ENCODE assay signal across 26 cellular contexts in the genomic region with DNA sequence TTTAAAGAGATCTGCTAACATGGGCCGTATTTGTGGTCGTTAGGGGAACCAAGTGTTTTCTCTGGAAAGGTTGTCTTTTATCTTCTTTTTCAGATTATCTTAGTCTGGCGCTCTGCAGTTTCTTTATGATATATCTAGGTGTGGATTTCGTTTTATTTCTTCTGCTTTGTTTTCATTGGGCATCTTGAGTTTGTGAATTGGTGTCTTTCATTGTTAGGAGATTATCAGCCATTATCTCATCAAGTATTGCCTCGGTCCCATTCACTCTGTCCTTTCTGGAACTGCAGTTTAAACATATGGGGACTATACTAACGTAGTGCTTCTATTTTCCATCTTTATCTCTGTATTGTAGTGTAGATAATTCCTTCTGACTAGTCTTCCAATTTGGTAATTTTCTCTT.
DNase-seq lines count a peak whose midpoint lies in the region; ATAC-seq, FAIRE-seq and TF ChIP-seq lines count a peak whose summit lies in the region.
"Had no signal": no experiment of that assay in that cellular context is flagged by ENCODE, and none has a peak within 500 bp of the region (broad histone marks: within the 10 kb centered on the region; RNA-seq: fewer than 3 reads in every experiment).

No MANE protein-coding gene starts in this region.

- H3K27ac Mint-ChIP-seq in stimulated activated naive CD8-positive, alpha-beta T cell treated with anti-CD3 and anti-CD28 coated beads, Interleukin-15, Interleukin-2, amounts not matched to agents 100 ng/mL and 50 ng/mL, for 24 hours = peak overlapping the region; percentile 7
- no peak overlapping the region for H3K27ac Mint-ChIP-seq in stimulated activated naive CD8-positive, alpha-beta T cell treated with anti-CD3 and anti-CD28 coated beads, Interleukin-15, amount 100 ng/mL, for 72 hours
- H3K27ac Mint-ChIP-seq in activated T-helper 17 cell treated with anti-CD3 and anti-CD28 coated beads, Interleukin-2, amount 50 U/mL, for 72 hours = peak overlapping the region; percentile 46
- peak overlapping the region; percentile 88 for H3K27ac Mint-ChIP-seq in stimulated activated effector memory CD8-positive, alpha-beta T cell treated with anti-CD3 and anti-CD28 coated beads, Interleukin-12 subunit alpha, Interleukin-12 subunit beta, amount 100 ng/mL, for 72 hours

- no peak for ATAC-seq in stimulated activated naive CD8-positive, alpha-beta T cell treated with anti-CD3 and anti-CD28 coated beads, Interleukin-15, amount 100 ng/mL, for 72 hours
- ATAC-seq in activated T-helper 17 cell treated with anti-CD3 and anti-CD28 coated beads, Interleukin-2, amount 50 U/mL, for 72 hours (replicated peaks) = no peak
- ATAC-seq in stimulated activated effector memory CD8-positive, alpha-beta T cell treated with anti-CD3 and anti-CD28 coated beads, Interleukin-12 subunit alpha, Interleukin-12 subunit beta, amount 100 ng/mL, for 72 hours = no peak
- ATAC-seq: GM12878, HepG2, Panc1 had no signal

- peaks cover 59% of the 10 kb centered on the region for H3K36me3 Mint-ChIP-seq in stimulated activated naive CD8-positive, alpha-beta T cell treated with anti-CD3 and anti-CD28 coated beads, Interleukin-15, Interleukin-2, amounts not matched to agents 100 ng/mL and 50 ng/mL, for 24 hours (ENCODE audit: low read depth)
- H3K36me3 Mint-ChIP-seq in activated T-helper 17 cell treated with anti-CD3 and anti-CD28 coated beads, Interleukin-2, amount 50 U/mL, for 72 hours (ENCODE audit: low read depth) = peaks cover 78% of the 10 kb centered on the region
- H3K36me3 Mint-ChIP-seq in stimulated activated effector memory CD8-positive, alpha-beta T cell treated with anti-CD3 and anti-CD28 coated beads, Interleukin-12 subunit alpha, Interleukin-12 subunit beta, amount 100 ng/mL, for 72 hours = peaks cover 16% of the 10 kb centered on the region

- H3K27me3 Mint-ChIP-seq in stimulated activated naive CD8-positive, alpha-beta T cell treated with anti-CD3 and anti-CD28 coated beads, Interleukin-15, Interleukin-2, amounts not matched to agents 100 ng/mL and 50 ng/mL, for 24 hours = no peaks in the 10 kb centered on the region
- H3K27me3 Mint-ChIP-seq in stimulated activated naive CD8-positive, alpha-beta T cell treated with anti-CD3 and anti-CD28 coated beads, Interleukin-15, amount 100 ng/mL, for 72 hours = no peaks in the 10 kb centered on the region
- H3K27me3 Mint-ChIP-seq in activated T-helper 17 cell treated with anti-CD3 and anti-CD28 coated beads, Interleukin-2, amount 50 U/mL, for 72 hours = no peaks in the 10 kb centered on the region

- H3K9me3 Mint-ChIP-seq in stimulated activated naive CD8-positive, alpha-beta T cell treated with anti-CD3 and anti-CD28 coated beads, Interleukin-15, Interleukin-2, amounts not matched to agents 100 ng/mL and 50 ng/mL, for 24 hours = no peaks in the 10 kb centered on the region
- H3K9me3 Mint-ChIP-seq in stimulated activated naive CD8-positive, alpha-beta T cell treated with anti-CD3 and anti-CD28 coated beads, Interleukin-15, amount 100 ng/mL, for 72 hours = peaks cover 0 to 9% of the 10 kb centered on the region in 2 donors
- H3K9me3 Mint-ChIP-seq in activated T-helper 17 cell treated with anti-CD3 and anti-CD28 coated beads, Interleukin-2, amount 50 U/mL, for 72 hours = no peaks in the 10 kb centered on the region
- H3K9me3 Mint-ChIP-seq in stimulated activated effector memory CD8-positive, alpha-beta T cell treated with anti-CD3 and anti-CD28 coated beads, Interleukin-12 subunit alpha, Interleukin-12 subunit beta, amount 100 ng/mL, for 72 hours = no peaks in the 10 kb centered on the region

- DNase-seq in stimulated activated naive CD8-positive, alpha-beta T cell treated with anti-CD3 and anti-CD28 coated beads, Interleukin-15, amount 100 ng/mL, for 72 hours = no peak
- DNase-seq in D721Med (ENCODE audit: insufficient read length, low spot score) (no peak), activated T-cell treated with anti-CD3 and anti-CD28 coated beads for 4 hours (no peak), caudate nucleus (lab: John Stamatoyannopoulos, UW) (no peak), GM03348 (ENCODE audit: low spot score) (no peak)
- no peak for DNase-seq in stimulated activated effector memory CD8-positive, alpha-beta T cell treated with anti-CD3 and anti-CD28 coated beads, Interleukin-12 subunit alpha, Interleukin-12 subunit beta, amount 100 ng/mL, for 72 hours (ENCODE audit: low spot score in 2 of 2)
- DNase-seq: C1 segment of cervical spinal cord, HCEC 1CT, Karpas-422, NCI-H1092 treated with DMSO at 0.1 percent for 48 hours, NCI-H1436, NCI-H187, NCI-H2081 treated with DMSO at 0.1 percent for 48 hours, NCI-H2171, NCI-H226, NCI-H510A, NCI-H69, SHP77 had no signal

- peaks cover 40% of the 10 kb centered on the region for H3K4me1 Mint-ChIP-seq in stimulated activated naive CD8-positive, alpha-beta T cell treated with anti-CD3 and anti-CD28 coated beads, Interleukin-15, Interleukin-2, amounts not matched to agents 100 ng/mL and 50 ng/mL, for 24 hours (ENCODE audit: low read depth)
- H3K4me1 Mint-ChIP-seq in stimulated activated naive CD8-positive, alpha-beta T cell treated with anti-CD3 and anti-CD28 coated beads, Interleukin-15, amount 100 ng/mL, for 72 hours = peaks cover 32% of the 10 kb centered on the region
- H3K4me1 Mint-ChIP-seq in activated T-helper 17 cell treated with anti-CD3 and anti-CD28 coated beads, Interleukin-2, amount 50 U/mL, for 72 hours = peaks cover 38% of the 10 kb centered on the region
- H3K4me1 Mint-ChIP-seq in stimulated activated effector memory CD8-positive, alpha-beta T cell treated with anti-CD3 and anti-CD28 coated beads, Interleukin-12 subunit alpha, Interleukin-12 subunit beta, amount 100 ng/mL, for 72 hours = peaks cover 46% of the 10 kb centered on the region

- no peak overlapping the region for H3K27ac ChIP-seq in caudate nucleus (ENCODE audit: low read depth, low read length)
- H3K27ac ChIP-seq: RWPE1 had no signal

- TF ChIP-seq CTCF in D721Med (IDR thresholded peaks at IDR 0.05; ENCODE audit: insufficient read depth, missing control alignments) = no peak

- H3K4me3 Mint-ChIP-seq in stimulated activated naive CD8-positive, alpha-beta T cell treated with anti-CD3 and anti-CD28 coated beads, Interleukin-15, Interleukin-2, amounts not matched to agents 100 ng/mL and 50 ng/mL, for 24 hours = no peak overlapping the region
- no peak overlapping the region for H3K4me3 Mint-ChIP-seq in stimulated activated naive CD8-positive, alpha-beta T cell treated with anti-CD3 and anti-CD28 coated beads, Interleukin-15, amount 100 ng/mL, for 72 hours
- no peak overlapping the region for H3K4me3 Mint-ChIP-seq in activated T-helper 17 cell treated with anti-CD3 and anti-CD28 coated beads, Interleukin-2, amount 50 U/mL, for 72 hours
- H3K4me3 Mint-ChIP-seq in stimulated activated effector memory CD8-positive, alpha-beta T cell treated with anti-CD3 and anti-CD28 coated beads, Interleukin-12 subunit alpha, Interleukin-12 subunit beta, amount 100 ng/mL, for 72 hours = no peak overlapping the region

- peak; percentile 29 for FAIRE-seq in D721Med (lab: Jason Lieb, UNC)
- FAIRE-seq: G401.6, GM12878, H1, HepG2 had no signal

Comparison
In these comparisons a context has a peak if more than half of its experiments do, and no peak if none do; other contexts are left out.
1. H3K27ac Mint-ChIP-seq: peak in stimulated activated naive CD8-positive, alpha-beta T cell treated with anti-CD3 and anti-CD28 coated beads, Interleukin-15, Interleukin-2, amounts not matched to agents 100 ng/mL and 50 ng/mL, for 24 hours (single experiment), activated T-helper 17 cell treated with anti-CD3 and anti-CD28 coated beads, Interleukin-2, amount 50 U/mL, for 72 hours (single experiment) and stimulated activated effector memory CD8-positive, alpha-beta T cell treated with anti-CD3 and anti-CD28 coated beads, Interleukin-12 subunit alpha, Interleukin-12 subunit beta, amount 100 ng/mL, for 72 hours (single experiment); none in stimulated activated naive CD8-positive, alpha-beta T cell treated with anti-CD3 and anti-CD28 coated beads, Interleukin-15, amount 100 ng/mL, for 72 hours (0 of 2).